In genomic region chr9:121736964-121737462, GRCh38 we compare ENCODE assay signal across 10 cellular contexts.
DNase-seq lines count a peak whose midpoint lies in the region; ATAC-seq, FAIRE-seq and TF ChIP-seq lines count a peak whose summit lies in the region.
"Had no signal": no experiment of that assay in that cellular context is flagged by ENCODE, and none has a peak within 500 bp of the region (broad histone marks: within the 10 kb centered on the region; RNA-seq: fewer than 3 reads in every experiment).

No MANE protein-coding gene starts in this region.

- 60 to 75% methylated on average over 13 of the region's 13 CpGs for WGBS in heart right ventricle, 2 donors

- H3K36me3 ChIP-seq in SJCRH30 (no peaks in the 10 kb centered on the region), heart right ventricle (peaks cover 0 to 3% (median 0%) of the 10 kb centered on the region in 9 donors), osteoblast (ENCODE audit: insufficient read depth, low read length) (no peaks in the 10 kb centered on the region)
- H3K36me3 ChIP-seq: HAP-1 had no signal

- H3K4me2 ChIP-seq in osteoblast (ENCODE audit: insufficient read depth, low read length): peak overlapping the region; percentile 2

- H3K4me1 ChIP-seq in SJCRH30: peaks cover 19% of the 10 kb centered on the region
- H3K4me1 ChIP-seq in heart right ventricle: peaks cover 57 to 97% (median 83%) of the 10 kb centered on the region in 9 donors
- H3K4me1 ChIP-seq in osteoblast (ENCODE audit: insufficient read depth, low read length): peaks cover 18% of the 10 kb centered on the region
- H3K4me1 ChIP-seq: HAP-1 had no signal

- H3K27me3 ChIP-seq in SJCRH30: no peaks in the 10 kb centered on the region
- H3K27me3 ChIP-seq in heart right ventricle: peaks cover 0 to 16% (median 0%) of the 10 kb centered on the region in 7 donors
- H3K27me3 ChIP-seq in osteoblast (ENCODE audit: insufficient read depth, low read length): no peaks in the 10 kb centered on the region

- H3K27ac ChIP-seq in SJCRH30 (no peak overlapping the region), heart right ventricle (peak overlapping the region; percentile 38 to 98 (median 89)), osteoblast (ENCODE audit: low read depth, low read length) (no peak overlapping the region)

- peak; percentile 42 for DNase-seq in CD1c-positive myeloid dendritic cell (ENCODE audit: extremely low spot score)
- DNase-seq in SJCRH30: peak in 1 of 2 experiments; percentile 34
- peak; percentile 53 to 66 for DNase-seq in heart right ventricle
- DNase-seq in osteoblast (ENCODE audit: insufficient read length, low spot score, missing footprints): no peak
- DNase-seq in RPMI8226: no peak
- DNase-seq in RCC 7860 (ENCODE audit: low spot score): no peak
- DNase-seq: DMS79 treated with DMSO at 0.1 percent for 48 hours had no signal

- peaks cover 9% of the 10 kb centered on the region for H3K79me2 ChIP-seq in osteoblast (ENCODE audit: insufficient read depth, low read length)

- intact Hi-C loops in heart right ventricle (cut with DNase I): loop anchor here in 3 of 10 donors (1.0 to 5.0 kb wide), 3 partner anchors 12 to 40 kb away; no protein-coding TSS in a partner anchor

- H3K9me3 ChIP-seq in SJCRH30 (replicated peaks) (no peaks in the 10 kb centered on the region), heart right ventricle (no peaks in the 10 kb centered on the region), osteoblast (ENCODE audit: low read depth, low read length) (no peaks in the 10 kb centered on the region)
- H3K9me3 ChIP-seq: HAP-1 had no signal

- H2AFZ ChIP-seq in osteoblast (ENCODE audit: low read length): no peak overlapping the region

- peaks cover 7% of the 10 kb centered on the region for H4K20me1 ChIP-seq in osteoblast (ENCODE audit: insufficient read depth, low read length)

- ATAC-seq in heart right ventricle (peak; percentile 30 to 70 (median 54)), HG03442 (IDR thresholded peaks at IDR 0.05; ENCODE audit: unreplicated experiment) (no peak), HG03045 (IDR thresholded peaks at IDR 0.05; ENCODE audit: unreplicated experiment) (no peak)

- TF ChIP-seq CTCF in heart right ventricle (IDR thresholded peaks at IDR 0.05): no peak
- TF ChIP-seq CTCF in osteoblast (IDR thresholded peaks at IDR 0.05; ENCODE audit: extremely low read depth, low read depth, low read length): no peak

- FAIRE-seq in RCC 7860 (lab: Jason Lieb, UNC): no peak

- H3K4me3 ChIP-seq in SJCRH30 (peak overlapping the region; percentile 53), heart right ventricle (peak overlapping the region in 7 of 10 donors; percentile 37 to 61 (median 58)), osteoblast (ENCODE audit: insufficient read depth, low read length) (no peak overlapping the region)
- H3K4me3 ChIP-seq: HAP-1 had no signal

Comparison
In these comparisons a context has a peak if more than half of its experiments do, and no peak if none do; other contexts are left out.
1. DNase-seq: peak in CD1c-positive myeloid dendritic cell (single experiment) and heart right ventricle (2 of 2); none in osteoblast (single experiment), RPMI8226 (single experiment) and RCC 7860 (single experiment).
2. H3K27ac ChIP-seq: peak in heart right ventricle (10 of 10); none in SJCRH30 (single experiment) and osteoblast (single experiment).
3. ATAC-seq: peak in heart right ventricle (8 of 8); none in HG03442 (single experiment) and HG03045 (single experiment).